ENCODE assay signal across 15 cellular contexts in the genomic region with DNA sequence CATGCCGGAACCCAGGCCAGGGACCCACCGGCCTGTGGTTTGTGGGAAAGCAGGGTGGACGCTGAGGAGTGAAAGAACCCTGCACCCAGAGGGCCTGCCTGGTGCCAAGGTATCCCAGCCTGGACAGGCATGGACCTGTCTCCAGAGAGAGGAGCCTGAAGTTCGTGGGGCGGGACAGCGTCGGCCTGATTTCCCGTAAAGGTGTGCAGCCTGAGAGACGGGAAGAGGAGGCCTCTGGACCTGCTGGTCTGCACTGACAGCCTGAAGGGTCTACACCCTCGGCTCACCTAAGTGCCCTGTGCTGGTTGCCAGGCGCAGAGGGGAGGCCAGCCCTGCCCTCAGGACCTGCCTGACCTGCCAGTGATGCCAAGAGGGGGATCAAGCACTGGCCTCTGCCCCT. TPM values are rescaled to one million over a fixed set of nuclear protein-coding genes. Genes with fewer than 3 reads are reported as not detected.
DNase-seq lines count a peak whose midpoint lies in the region; ATAC-seq and TF ChIP-seq lines count a peak whose summit lies in the region.
"Had no signal": no experiment of that assay in that cellular context is flagged by ENCODE, and none has a peak within 500 bp of the region (broad histone marks: within the 10 kb centered on the region; RNA-seq: fewer than 3 reads in every experiment).

No MANE protein-coding gene starts in this region.

- H3K36me3 ChIP-seq in upper lobe of right lung, result peaks cover 52% of the 10 kb centered on the region

- H3K27me3 ChIP-seq in upper lobe of right lung, result no peaks in the 10 kb centered on the region
- H3K27me3 ChIP-seq: body of pancreas had no signal

- peak overlapping the region; percentile 72 for H3K27ac ChIP-seq in upper lobe of right lung

- peak; percentile 64 for DNase-seq in cardiac septum (ENCODE audit: low spot score)
- DNase-seq in left ventricle myocardium superior, result no peak
- DNase-seq in islet precursor cell, result peak; percentile 52
- DNase-seq in sciatic nerve (ENCODE audit: low spot score), result peak; percentile 57
- DNase-seq in upper lobe of right lung, result no peak
- no peak for DNase-seq in NCI-H82 treated with DMSO at 0.1 percent for 48 hours (lab: John Stamatoyannopoulos, UW; ENCODE audit: unreplicated experiment)
- DNase-seq: activated effector memory CD4-positive, alpha-beta T cell treated with Interleukin-2 at 50 U/mL for 16 hours; CD8-positive, alpha-beta memory T cell; left colon; NCI-H2081 treated with DMSO at 0.1 percent for 48 hours; NCI-H82; SIG-M5 had no signal

- H3K9me3 ChIP-seq in upper lobe of right lung, result no peaks in the 10 kb centered on the region
- H3K9me3 ChIP-seq: body of pancreas had no signal

- no peak overlapping the region for H3K4me3 ChIP-seq in upper lobe of right lung
- H3K4me3 ChIP-seq: body of pancreas had no signal

- H3K4me1 ChIP-seq in upper lobe of right lung, result peaks cover 50% of the 10 kb centered on the region

- ATAC-seq in left ventricle myocardium superior (no peak), sciatic nerve (no peak), upper lobe of right lung (no peak), GM18907 (IDR thresholded peaks at IDR 0.05; ENCODE audit: unreplicated experiment) (no peak), HG02970 (IDR thresholded peaks at IDR 0.05; ENCODE audit: low FRiP score, unreplicated experiment) (no peak)
- ATAC-seq: left colon had no signal

- no peak for TF ChIP-seq CTCF in upper lobe of right lung (IDR thresholded peaks at IDR 0.05)

- intact Hi-C loops in cardiac septum (cut with DNase I), result loop anchor here (5.0 kb wide), 1 partner anchor 53 kb away; the partner anchor contains the start of gene AHCYL1
- intact Hi-C loops in left ventricle myocardium superior (cut with micrococcal nuclease), result no loop called here
- intact Hi-C loops in sciatic nerve (cut with DNase I), result no loop called here
- intact Hi-C loops in upper lobe of right lung (cut with DNase I), result no loop called here

RNA-seq across cellular contexts. Expression of gene CSF1, which starts 18.5 kb away (rescaled TPM):
- 16.7 TPM for total RNA-seq in cardiac septum
- total RNA-seq in left ventricle myocardium superior, result 14.9 TPM
- 61.2 TPM for total RNA-seq in sciatic nerve
- 79.8 TPM for total RNA-seq in upper lobe of right lung

RNA-seq across cellular contexts. Expression of gene AHCYL1, which starts 55.4 kb away (rescaled TPM):
- total RNA-seq in cardiac septum, result 53.6 TPM
- 43.8 TPM for total RNA-seq in left ventricle myocardium superior
- total RNA-seq in sciatic nerve, result 71.3 TPM
- 91.7 TPM for total RNA-seq in upper lobe of right lung

Comparison
In these comparisons a context has a peak if more than half of its experiments do, and no peak if none do; other contexts are left out.
1. DNase-seq: peak in cardiac septum (single experiment), islet precursor cell (single experiment) and sciatic nerve (single experiment); none in left ventricle myocardium superior (single experiment), upper lobe of right lung (single experiment) and NCI-H82 treated with DMSO at 0.1 percent for 48 hours (single experiment).